8 cellular contexts compared by ENCODE assay signal in genomic region chr19:43754312-43754561, GRCh38. TPM values are rescaled to one million over a fixed set of nuclear protein-coding genes. Genes with fewer than 3 reads are reported as not detected.
DNase-seq lines count a peak whose midpoint lies in the region; ATAC-seq and TF ChIP-seq lines count a peak whose summit lies in the region.

No MANE protein-coding gene starts in this region.

- no peaks in the 10 kb centered on the region for H3K9me3 ChIP-seq in Panc1 (ENCODE audit: control insufficient read depth, insufficient read depth, low read depth, low read length)
- H3K9me3 ChIP-seq in ovary, result no peaks in the 10 kb centered on the region

- H3K4me3 ChIP-seq in GM06990 (replicated peaks; ENCODE audit: low read depth, low read length) (peak overlapping the region; percentile 69), Panc1 (ENCODE audit: low read depth in 2 of 2, low read length in 2 of 2) (peak overlapping the region; percentile 85 to 86), epithelial cell of esophagus (ENCODE audit: low read length) (peak overlapping the region; percentile 85), ovary (peak overlapping the region; percentile 42)

- H3K4me1 ChIP-seq in Panc1 (ENCODE audit: control insufficient read depth, insufficient read depth, low read length) (peaks cover 26% of the 10 kb centered on the region), ovary (ENCODE audit: insufficient read depth) (peaks cover 1% of the 10 kb centered on the region)

- intact Hi-C loops in Panc1 (cut with micrococcal nuclease; ENCODE audit: unreplicated experiment) (no loop called here), ovary (cut with DNase I) (loop anchor here in 1 of 4 donors (5.0 kb wide), 1 partner anchor 463 kb away; no protein-coding TSS in a partner anchor)

- no peak for ATAC-seq in Panc1

- no peaks in the 10 kb centered on the region for H3K27me3 ChIP-seq in GM06990 (replicated peaks; ENCODE audit: control insufficient read depth, insufficient read depth, low read length)
- no peaks in the 10 kb centered on the region for H3K27me3 ChIP-seq in Panc1 (ENCODE audit: control insufficient read depth, insufficient read depth, low read length)
- no peaks in the 10 kb centered on the region for H3K27me3 ChIP-seq in ovary

- in situ Hi-C loops in Panc1 (cut with HindIII; ENCODE audit: low pct_unique_long_range_greater_than_20kb, low sequenced_read_pairs), result no loop called here

- 0 to 1% (median 1%) methylated on average over 19 of the region's 19 CpGs for WGBS in ovary, 3 donors

- TSS peak; percentile 83 for BruUV-seq in Panc1 (replicated peaks; lab: Mats Ljungman, UMichigan)

- H3K27ac ChIP-seq in Panc1 (ENCODE audit: low read length) (peak overlapping the region; percentile 88), ovary (peak overlapping the region; percentile 96 to 98)

- POLR2A ChIA-PET in Panc1 (lab: Charles Lee), result no interaction called here

- TF ChIP-seq CTCF in GM06990 (IDR thresholded peaks at IDR 0.05; ENCODE audit: insufficient read depth, low read length, poor library complexity, severe bottlenecking) (no peak), Panc1 (IDR thresholded peaks at IDR 0.05) (no peak), epithelial cell of esophagus (IDR thresholded peaks at IDR 0.05; ENCODE audit: insufficient read depth, low read depth, low read length, missing control alignments) (no peak), ovary (IDR thresholded peaks at IDR 0.05) (no peak), GM10266 (IDR thresholded peaks at IDR 0.05; ENCODE audit: control insufficient read depth, insufficient read depth, low read depth, missing control alignments) (no peak)

- no peak for TF ChIP-seq EP300 in ovary (IDR thresholded peaks at IDR 0.05)

- DNase-seq in GM06990 (ENCODE audit: extremely low read depth, insufficient read length) (no peak), Panc1 (ENCODE audit: low read depth, low spot score) (no peak), epithelial cell of esophagus (ENCODE audit: low read depth) (no peak), ovary (no peak), GM10266 (ENCODE audit: extremely low spot score) (no peak), pons (ENCODE audit: low spot score) (no peak), NCI-H1105 (lab: John Stamatoyannopoulos, UW) (no peak), NCI-H526 treated with DMSO at 0.1 percent for 48 hours (lab: John Stamatoyannopoulos, UW) (no peak)

- H3K36me3 ChIP-seq in GM06990 (ENCODE audit: control insufficient read depth, insufficient read depth, low read length), result no peaks in the 10 kb centered on the region; the same call in 1 of the 2 replicates
- H3K36me3 ChIP-seq in Panc1 (ENCODE audit: control insufficient read depth, insufficient read depth, low read length), result peaks cover 3% of the 10 kb centered on the region
- no peaks in the 10 kb centered on the region for H3K36me3 ChIP-seq in ovary

- TF ChIP-seq POLR2A in ovary (IDR thresholded peaks at IDR 0.05), result no peak

- CTCF ChIA-PET in Panc1 (lab: Charles Lee), result interaction anchor here (0.6 to 0.9 kb wide), 2 partner anchors 31 to 43 kb away, joined by 5 to 6 read pairs; no protein-coding TSS in a partner anchor

RNA-seq across cellular contexts. Expression of gene SMG9, which starts 0.5 kb away (rescaled TPM):
- total RNA-seq in Panc1 (2021; ENCODE audit: unreplicated experiment) (49.9 TPM), ovary (10 to 100 TPM; 13.9 to 34.8 (median 24.2) TPM)
- polyA plus RNA-seq in Panc1 (2012; ENCODE audit: insufficient read length), result 37.6 TPM
- 10 to 100 TPM; 15.7 to 15.9 TPM for polyA plus RNA-seq in ovary

RNA-seq across cellular contexts. Expression of gene KCNN4, which starts 26.5 kb away (rescaled TPM):
- total RNA-seq in Panc1 (2021; ENCODE audit: unreplicated experiment), result 29.7 TPM
- polyA plus RNA-seq in Panc1 (2012; ENCODE audit: insufficient read length), result 50.8 TPM
- total RNA-seq in ovary, result 1 to 10 TPM in 5 of 7 donors, under 1 TPM in 2; 0.61 to 9.1 (median 2.6) TPM
- under 1 TPM; 0.28 to 0.71 TPM for polyA plus RNA-seq in ovary

RNA-seq across cellular contexts. Expression of gene IRGC, which starts 38.4 kb away (rescaled TPM):
- not detected for total RNA-seq in Panc1 (2021; ENCODE audit: unreplicated experiment)
- polyA plus RNA-seq in Panc1 (2012; ENCODE audit: insufficient read length), result not detected
- total RNA-seq in ovary, result not detected
- not detected for polyA plus RNA-seq in ovary

RNA-seq across cellular contexts. Expression of gene LYPD5, which starts 48.0 kb away (rescaled TPM):
- total RNA-seq in Panc1 (2021; ENCODE audit: unreplicated experiment) (0.87 TPM), ovary (1 to 10 TPM in 2 of 7 donors, under 1 TPM in 5; 0.25 to 1.9 (median 0.79) TPM)
- 0.84 TPM for polyA plus RNA-seq in Panc1 (2012; ENCODE audit: insufficient read length)
- 1 to 10 TPM in 1 of 2 donors, under 1 TPM in 1; 0.27 to 1.9 TPM for polyA plus RNA-seq in ovary
